ENCODE assay signal across 27 cellular contexts in the genomic region with DNA sequence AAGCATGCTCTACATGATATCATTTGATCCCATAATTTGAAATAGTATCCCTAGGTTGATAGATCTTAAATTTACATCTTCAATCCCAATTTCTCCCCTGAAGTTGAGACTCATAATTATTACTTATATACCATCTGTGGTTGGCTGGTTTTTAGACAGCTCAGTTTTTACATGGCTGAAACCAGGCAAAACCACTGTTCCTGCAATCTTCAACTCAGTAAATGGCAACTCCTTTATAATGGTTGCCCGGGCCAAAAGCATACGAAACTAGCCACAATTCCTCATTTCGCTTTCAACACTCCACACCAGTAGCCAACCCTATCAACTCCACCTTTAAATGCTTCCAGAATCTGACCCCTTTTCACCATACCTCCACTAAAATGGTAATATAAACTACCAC.
"Had no signal": no experiment of that assay in that cellular context is flagged by ENCODE, and none has a peak within 500 bp of the region (broad histone marks: within the 10 kb centered on the region; RNA-seq: fewer than 3 reads in every experiment).

No MANE protein-coding gene starts in this region.

- H3K36me3 ChIP-seq: neural progenitor cell, ovary, right lobe of liver, sigmoid colon, stomach, thoracic aorta, thyroid gland, tibial nerve, upper lobe of left lung, vagina had no signal

- H3K36me3 Mint-ChIP-seq: natural killer cell; neural progenitor cell; stimulated activated effector memory CD8-positive, alpha-beta T cell treated with anti-CD3 and anti-CD28 coated beads, Interleukin-12 subunit alpha, Interleukin-12 subunit beta, amount 100 ng/mL, for 72 hours; stimulated activated naive B cell treated with anti-CD40 and anti-IgM and Interleukin-4, amounts not matched to agents 10 μg/mL and 1 μg/mL and 100 μg/mL, for 72 hours had no signal

- H3K27me3 ChIP-seq: neural progenitor cell, ovary, right lobe of liver, sigmoid colon, stomach, thyroid gland, tibial nerve, upper lobe of left lung, vagina had no signal

- H3K9me3 ChIP-seq: ovary, psoas muscle, right lobe of liver, sigmoid colon, stomach, thoracic aorta, thyroid gland, tibial nerve, upper lobe of left lung, vagina had no signal

- H3K4me3 Mint-ChIP-seq: natural killer cell; nephron; neural progenitor cell; stimulated activated effector memory CD8-positive, alpha-beta T cell treated with anti-CD3 and anti-CD28 coated beads, Interleukin-12 subunit alpha, Interleukin-12 subunit beta, amount 100 ng/mL, for 72 hours; stimulated activated naive B cell treated with anti-CD40 and anti-IgM and Interleukin-4, amounts not matched to agents 10 μg/mL and 1 μg/mL and 100 μg/mL, for 72 hours; stimulated activated naive CD8-positive, alpha-beta T cell treated with anti-CD3 and anti-CD28 coated beads, Interleukin-15, Interleukin-2, amounts not matched to agents 100 ng/mL and 50 ng/mL, for 24 hours had no signal

- H3K27ac Mint-ChIP-seq: natural killer cell; nephron; neural progenitor cell; progenitor cell of endocrine pancreas; stimulated activated effector memory CD8-positive, alpha-beta T cell treated with anti-CD3 and anti-CD28 coated beads, Interleukin-12 subunit alpha, Interleukin-12 subunit beta, amount 100 ng/mL, for 72 hours; stimulated activated naive B cell treated with anti-CD40 and anti-IgM and Interleukin-4, amounts not matched to agents 10 μg/mL and 1 μg/mL and 100 μg/mL, for 72 hours; stimulated activated naive CD8-positive, alpha-beta T cell treated with anti-CD3 and anti-CD28 coated beads, Interleukin-15, Interleukin-2, amounts not matched to agents 100 ng/mL and 50 ng/mL, for 24 hours had no signal

- H3K9me3 Mint-ChIP-seq: nephron, neural progenitor cell had no signal

- H3K4me1 Mint-ChIP-seq: neural progenitor cell had no signal

- H3K27ac ChIP-seq: neural progenitor cell, ovary, parathyroid adenoma, psoas muscle, right lobe of liver, sigmoid colon, stomach, thoracic aorta, thyroid gland, tibial nerve, upper lobe of left lung, vagina had no signal

- H3K4me1 ChIP-seq: parathyroid adenoma, vagina had no signal

- H3K27me3 Mint-ChIP-seq: progenitor cell of endocrine pancreas; stimulated activated naive B cell treated with anti-CD40 and anti-IgM and Interleukin-4, amounts not matched to agents 10 μg/mL and 1 μg/mL and 100 μg/mL, for 72 hours; stimulated activated naive CD8-positive, alpha-beta T cell treated with anti-CD3 and anti-CD28 coated beads, Interleukin-15, Interleukin-2, amounts not matched to agents 100 ng/mL and 50 ng/mL, for 24 hours had no signal

- DNase-seq: natural killer cell; occipital lobe; ovary; posterior cingulate gyrus; psoas muscle; right cardiac atrium; right lobe of liver; sigmoid colon; small intestine; stimulated activated CD4-positive, alpha-beta T cell treated with anti-CD3 and anti-CD28 coated beads, Interleukin-15, amount 100 ng/mL, for 24 hours; stimulated activated CD4-positive, alpha-beta T cell treated with anti-CD3 and anti-CD28 coated beads, Interleukin-2, amount 100 ng/mL, for 24 hours; stimulated activated CD4-positive, alpha-beta T cell treated with anti-CD3 and anti-CD28 coated beads, Interleukin-2, amount 100 ng/mL, for 48 hours; stimulated activated CD4-positive, alpha-beta T cell treated with anti-CD3 and anti-CD28 coated beads, Interleukin-4, amount 100 ng/mL, for 24 hours; stimulated activated naive B cell treated with anti-CD40 and anti-IgM and Interleukin-4, amounts not matched to agents 10 μg/mL and 1 μg/mL and 100 μg/mL, for 72 hours; stimulated activated naive CD4-positive, alpha-beta T cell treated with Interleukin-2 at 50 U/mL for 16 hours; stomach; thyroid gland; upper lobe of left lung had no signal

- H3K4me3 ChIP-seq: neural progenitor cell, ovary, psoas muscle, right lobe of liver, sigmoid colon, stomach, thoracic aorta, thyroid gland, tibial nerve, upper lobe of left lung, vagina had no signal

- ATAC-seq: natural killer cell; psoas muscle; right cardiac atrium; right lobe of liver; stimulated activated effector memory CD8-positive, alpha-beta T cell treated with anti-CD3 and anti-CD28 coated beads, Interleukin-12 subunit alpha, Interleukin-12 subunit beta, amount 100 ng/mL, for 72 hours; stimulated activated naive B cell treated with anti-CD40 and anti-IgM and Interleukin-4, amounts not matched to agents 10 μg/mL and 1 μg/mL and 100 μg/mL, for 72 hours had no signal
